ENCODE assay signal across 11 cellular contexts in genomic region chr16:89257757-89258465, GRCh38. TPM values are rescaled to one million over a fixed set of nuclear protein-coding genes. Genes with fewer than 3 reads are reported as not detected.
DNase-seq lines count a peak whose midpoint lies in the region; ATAC-seq and TF ChIP-seq lines count a peak whose summit lies in the region.
"Had no signal": no experiment of that assay in that cellular context is flagged by ENCODE, and none has a peak within 500 bp of the region (broad histone marks: within the 10 kb centered on the region; RNA-seq: fewer than 3 reads in every experiment).

No MANE protein-coding gene starts in this region.

- H3K27me3 ChIP-seq in ovary: no peaks in the 10 kb centered on the region

- no peak for TF ChIP-seq CTCF in ovary (IDR thresholded peaks at IDR 0.05)

- peaks cover 11% of the 10 kb centered on the region for H3K4me1 ChIP-seq in ovary (ENCODE audit: insufficient read depth)

- peaks cover 0 to 4% of the 10 kb centered on the region in 2 donors for H3K9me3 ChIP-seq in ovary
- H3K9me3 ChIP-seq: neutrophil had no signal

- no peak for ATAC-seq in HG02981 (IDR thresholded peaks at IDR 0.05; ENCODE audit: unreplicated experiment)

- no peak for TF ChIP-seq POLR2A in ovary (IDR thresholded peaks at IDR 0.05)

- no peaks in the 10 kb centered on the region for H3K36me3 ChIP-seq in ovary
- H3K36me3 ChIP-seq: neutrophil had no signal

- H3K4me3 ChIP-seq in ovary: peak overlapping the region; percentile 30

- TF ChIP-seq EP300 in ovary (IDR thresholded peaks at IDR 0.05): no peak

- intact Hi-C loops in ovary (cut with DNase I): no loop called here

- H3K27ac ChIP-seq in ovary: no peak overlapping the region
- H3K27ac ChIP-seq: neutrophil had no signal

- DNase-seq in COLO668 (lab: John Stamatoyannopoulos, UW; ENCODE audit: unreplicated experiment) (peak; percentile 14), HuH-7.5 (ENCODE audit: low spot score) (peak; percentile 87), ecto neural progenitor cell (ENCODE audit: low spot score) (peak; percentile 48), ovary (no peak), kidney glomerular epithelial cell (lab: John Stamatoyannopoulos, UW) (no peak)
- no peak for DNase-seq in effector CD8-positive, alpha-beta T cell (lab: John Stamatoyannopoulos, UW)
- DNase-seq: SHP77 had no signal

- 59 to 68% (median 68%) methylated on average over 18 of the region's 18 CpGs for WGBS in ovary, 3 donors

RNA-seq across cellular contexts. Expression of gene ZNF778, which starts 40.4 kb away (rescaled TPM):
- 10 to 100 TPM in 3 of 7 donors, 1 to 10 TPM in 4; 7.8 to 71.9 (median 8.4) TPM for total RNA-seq in ovary
- 1 to 10 TPM; 1.8 to 5.0 TPM for polyA plus RNA-seq in ovary

RNA-seq across cellular contexts. Expression of gene SLC22A31, which starts 57.6 kb away (rescaled TPM):
- 1 to 10 TPM in 5 of 7 donors, under 1 TPM in 1, not detected in 1; 0.94 to 7.8 (median 3.6) TPM for total RNA-seq in ovary
- polyA plus RNA-seq in ovary: 1 to 10 TPM in 1 of 2 donors, not detected in 1; 2.0 TPM
- total RNA-seq: cardiac septum, temporal lobe had no signal

Comparison
In these comparisons a context has a peak if more than half of its experiments do, and no peak if none do; other contexts are left out.
1. DNase-seq: peak in COLO668 (single experiment), HuH-7.5 (single experiment) and ecto neural progenitor cell (single experiment); none in ovary (0 of 5), kidney glomerular epithelial cell (single experiment) and effector CD8-positive, alpha-beta T cell (single experiment).